Comparison of ENCODE assay signal across 12 cellular contexts in the genomic region with DNA sequence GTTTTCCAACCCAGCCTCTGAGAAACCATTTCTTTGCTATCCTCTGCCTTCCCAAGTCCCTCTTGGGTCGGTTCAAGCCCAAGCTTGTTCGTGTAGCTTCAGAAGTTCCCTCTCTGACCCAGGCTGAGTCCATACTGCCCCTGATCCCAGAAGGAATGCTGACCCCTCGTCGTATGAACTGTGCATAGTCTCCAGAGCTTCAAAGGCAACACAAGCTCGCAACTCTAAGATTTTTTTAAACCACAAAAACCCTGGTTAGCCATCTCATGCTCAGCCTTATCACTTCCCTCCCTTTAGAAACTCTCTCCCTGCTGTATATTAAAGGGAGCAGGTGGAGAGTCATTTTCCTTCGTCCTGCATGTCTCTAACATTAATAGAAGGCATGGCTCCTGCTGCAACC. TPM values are rescaled to one million over a fixed set of nuclear protein-coding genes. Genes with fewer than 3 reads are reported as not detected.
DNase-seq lines count a peak whose midpoint lies in the region; ATAC-seq and TF ChIP-seq lines count a peak whose summit lies in the region.
"Had no signal": no experiment of that assay in that cellular context is flagged by ENCODE, and none has a peak within 500 bp of the region (broad histone marks: within the 10 kb centered on the region; RNA-seq: fewer than 3 reads in every experiment).

No MANE protein-coding gene starts in this region.

- H3K9me3 Mint-ChIP-seq in activated CD8-positive, alpha-beta memory T cell treated with anti-CD3 and anti-CD28 coated beads, Interleukin-2, amount 10 ng/mL, durations not matched to agents 7 days and 5 days (ENCODE audit: low read depth): no peaks in the 10 kb centered on the region
- H3K9me3 Mint-ChIP-seq in activated naive CD8-positive, alpha-beta T cell treated with anti-CD3 and anti-CD28 coated beads, Interleukin-2, amount 50 U/mL, for 24 hours: no peaks in the 10 kb centered on the region
- H3K9me3 Mint-ChIP-seq: naive B cell had no signal

- H3K27me3 Mint-ChIP-seq in activated CD8-positive, alpha-beta memory T cell treated with anti-CD3 and anti-CD28 coated beads, Interleukin-2, amount 10 ng/mL, durations not matched to agents 7 days and 5 days: no peaks in the 10 kb centered on the region
- no peaks in the 10 kb centered on the region for H3K27me3 Mint-ChIP-seq in activated naive CD8-positive, alpha-beta T cell treated with anti-CD3 and anti-CD28 coated beads, Interleukin-2, amount 50 U/mL, for 24 hours
- H3K27me3 Mint-ChIP-seq: naive B cell had no signal

- peaks cover 70% of the 10 kb centered on the region for H3K36me3 Mint-ChIP-seq in activated CD8-positive, alpha-beta memory T cell treated with anti-CD3 and anti-CD28 coated beads, Interleukin-2, amount 10 ng/mL, durations not matched to agents 7 days and 5 days
- peaks cover 81% of the 10 kb centered on the region for H3K36me3 Mint-ChIP-seq in activated naive CD8-positive, alpha-beta T cell treated with anti-CD3 and anti-CD28 coated beads, Interleukin-2, amount 50 U/mL, for 24 hours (ENCODE audit: low read depth)

- H3K27ac ChIP-seq in muscle layer of duodenum (ENCODE audit: low read length): peak overlapping the region; percentile 35
- H3K27ac ChIP-seq in thymus (ENCODE audit: low read depth): peak overlapping the region; percentile 56
- H3K27ac ChIP-seq: SK-N-MC had no signal

- H3K36me3 ChIP-seq in muscle layer of duodenum (ENCODE audit: control insufficient read depth in 1 of 2, insufficient read depth in 2 of 2, low read length in 2 of 2): peaks cover 40 to 67% of the 10 kb centered on the region in 2 donors
- H3K36me3 ChIP-seq in thymus (ENCODE audit: control insufficient read depth, insufficient read depth): peaks cover 79% of the 10 kb centered on the region

- H3K27ac Mint-ChIP-seq in activated CD8-positive, alpha-beta memory T cell treated with anti-CD3 and anti-CD28 coated beads, Interleukin-2, amount 10 ng/mL, durations not matched to agents 7 days and 5 days: peak overlapping the region; percentile 91
- H3K27ac Mint-ChIP-seq in activated naive CD8-positive, alpha-beta T cell treated with anti-CD3 and anti-CD28 coated beads, Interleukin-2, amount 50 U/mL, for 24 hours: peak overlapping the region; percentile 96

- H3K27me3 ChIP-seq in muscle layer of duodenum (ENCODE audit: low read depth, low read length) (no peaks in the 10 kb centered on the region), thymus (ENCODE audit: control insufficient read depth, insufficient read depth) (no peaks in the 10 kb centered on the region)

- no peak for ATAC-seq in activated CD8-positive, alpha-beta memory T cell treated with anti-CD3 and anti-CD28 coated beads, Interleukin-2, amount 10 ng/mL, durations not matched to agents 7 days and 5 days
- no peak for ATAC-seq in activated naive CD8-positive, alpha-beta T cell treated with anti-CD3 and anti-CD28 coated beads, Interleukin-2, amount 50 U/mL, for 24 hours
- ATAC-seq: esophagus mucosa had no signal

- H3K4me3 ChIP-seq in muscle layer of duodenum (ENCODE audit: low read depth in 1 of 2, low read length in 2 of 2): no peak overlapping the region
- no peak overlapping the region for H3K4me3 ChIP-seq in thymus (ENCODE audit: low read length)
- H3K4me3 ChIP-seq: SK-N-MC had no signal

- H3K9me3 ChIP-seq in muscle layer of duodenum (ENCODE audit: control insufficient read depth in 1 of 2, low read length in 2 of 2) (no peaks in the 10 kb centered on the region), thymus (ENCODE audit: control insufficient read depth) (no peaks in the 10 kb centered on the region)

- CTCF ChIA-PET in activated CD8-positive, alpha-beta memory T cell treated with anti-CD3 and anti-CD28 coated beads, Interleukin-2, amount 10 ng/mL, durations not matched to agents 7 days and 5 days (lab: Charles Lee): interaction anchor here (1.2 to 17.5 kb wide), 9 partner anchors 10 to 109 kb away, joined by 3 to 381 read pairs (median 5); no protein-coding TSS in a partner anchor
- CTCF ChIA-PET in HEK293T (lab: Yijun Ruan, JAX): no interaction called here

- H3K4me1 Mint-ChIP-seq in activated CD8-positive, alpha-beta memory T cell treated with anti-CD3 and anti-CD28 coated beads, Interleukin-2, amount 10 ng/mL, durations not matched to agents 7 days and 5 days: peaks cover 84% of the 10 kb centered on the region
- peaks cover 87% of the 10 kb centered on the region for H3K4me1 Mint-ChIP-seq in activated naive CD8-positive, alpha-beta T cell treated with anti-CD3 and anti-CD28 coated beads, Interleukin-2, amount 50 U/mL, for 24 hours

- POLR2A ChIA-PET in HEK293T (lab: Yijun Ruan, JAX): no interaction called here

- peaks cover 0 to 21% of the 10 kb centered on the region in 2 donors for H3K4me1 ChIP-seq in muscle layer of duodenum (ENCODE audit: control insufficient read depth in 1 of 2, insufficient read depth in 2 of 2, low read length in 2 of 2)
- no peaks in the 10 kb centered on the region for H3K4me1 ChIP-seq in thymus (ENCODE audit: control insufficient read depth, insufficient read depth, low read length)

- WGBS in thymus: 91% methylated on average over 6 of the region's 6 CpGs

- H3K4me3 Mint-ChIP-seq in activated CD8-positive, alpha-beta memory T cell treated with anti-CD3 and anti-CD28 coated beads, Interleukin-2, amount 10 ng/mL, durations not matched to agents 7 days and 5 days: no peak overlapping the region
- peak overlapping the region; percentile 9 for H3K4me3 Mint-ChIP-seq in activated naive CD8-positive, alpha-beta T cell treated with anti-CD3 and anti-CD28 coated beads, Interleukin-2, amount 50 U/mL, for 24 hours
- H3K4me3 Mint-ChIP-seq: naive B cell had no signal

- no peak for DNase-seq in activated CD8-positive, alpha-beta memory T cell treated with anti-CD3 and anti-CD28 coated beads, Interleukin-2, amount 10 ng/mL, durations not matched to agents 7 days and 5 days
- DNase-seq in activated CD8-positive, alpha-beta memory T cell treated with anti-CD3 and anti-CD28 coated beads, Interleukin-2, amount 50 U/mL, for 4 hours: no peak
- no peak for DNase-seq in activated naive CD8-positive, alpha-beta T cell treated with anti-CD3 and anti-CD28 coated beads, Interleukin-2, amount 50 U/mL, for 24 hours
- no peak for DNase-seq in C1 segment of cervical spinal cord (lab: John Stamatoyannopoulos, UW)
- DNase-seq in HEK293T (ENCODE audit: extremely low spot score): no peak
- DNase-seq in SK-N-DZ (ENCODE audit: low spot score): no peak
- DNase-seq: naive B cell, NCI-H748 treated with DMSO at 0.1 percent for 48 hours had no signal

TF ChIP-seq in HEK293T, 16 proteins besides CTCF, POLR2A, EP300 and RAD21:
- TF ChIP-seq SUZ12 (IDR thresholded peaks at IDR 0.05): no peak
- TF ChIP-seq ZNF384 (IDR thresholded peaks at IDR 0.05): no peak
- no peak for TF ChIP-seq BHLHE40 (IDR thresholded peaks at IDR 0.05; ENCODE audit: borderline replicate concordance)
- TF ChIP-seq, protein P1, sequence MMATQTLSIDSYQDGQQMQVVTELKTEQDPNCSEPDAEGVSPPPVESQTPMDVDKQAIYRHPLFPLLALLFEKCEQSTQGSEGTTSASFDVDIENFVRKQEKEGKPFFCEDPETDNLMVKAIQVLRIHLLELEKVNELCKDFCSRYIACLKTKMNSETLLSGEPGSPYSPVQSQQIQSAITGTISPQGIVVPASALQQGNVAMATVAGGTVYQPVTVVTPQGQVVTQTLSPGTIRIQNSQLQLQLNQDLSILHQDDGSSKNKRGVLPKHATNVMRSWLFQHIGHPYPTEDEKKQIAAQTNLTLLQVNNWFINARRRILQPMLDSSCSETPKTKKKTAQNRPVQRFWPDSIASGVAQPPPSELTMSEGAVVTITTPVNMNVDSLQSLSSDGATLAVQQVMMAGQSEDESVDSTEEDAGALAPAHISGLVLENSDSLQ (IDR thresholded peaks at IDR 0.05): no peak
- no peak for TF ChIP-seq FOXK2 (IDR thresholded peaks at IDR 0.05)
- no peak for TF ChIP-seq LEF1 (IDR thresholded peaks at IDR 0.05; ENCODE audit: borderline replicate concordance)
- TF ChIP-seq SP1 (IDR thresholded peaks at IDR 0.05): no peak
- no peak for TF ChIP-seq HDGF (IDR thresholded peaks at IDR 0.05; ENCODE audit: borderline replicate concordance)
- TF ChIP-seq NFRKB (IDR thresholded peaks at IDR 0.05): no peak
- no peak for TF ChIP-seq CTBP1 (IDR thresholded peaks at IDR 0.05; ENCODE audit: borderline replicate concordance)
- no peak for TF ChIP-seq FOXM1 (IDR thresholded peaks at IDR 0.05; ENCODE audit: borderline replicate concordance)
- TF ChIP-seq TARDBP (IDR thresholded peaks at IDR 0.05): no peak
- no peak for TF ChIP-seq ARNT (IDR thresholded peaks at IDR 0.05)
- no peak for TF ChIP-seq ELF4 (IDR thresholded peaks at IDR 0.05)
- no peak for TF ChIP-seq FOXA1 (IDR thresholded peaks at IDR 0.05)
- TF ChIP-seq L3MBTL2 (conservative IDR thresholded peaks at IDR 0.05): no peak

RNA-seq across cellular contexts. Expression of a gene that starts 23.8 kb away (rescaled TPM):
- 10 to 100 TPM; 51.7 to 68.4 TPM for total RNA-seq in activated CD8-positive, alpha-beta memory T cell treated with anti-CD3 and anti-CD28 coated beads, Interleukin-2, amount 10 ng/mL, durations not matched to agents 7 days and 5 days
- 43.2 TPM for polyA plus RNA-seq in thymus
- polyA plus RNA-seq in SK-N-DZ (2014; cell fraction: cytosol; rRNA removed): 31.7 and 32.1 TPM in 2 replicates
- 79.9 and 80.6 TPM in 2 replicates for polyA plus RNA-seq in SK-N-DZ (2014; cell fraction: nucleus; rRNA removed)

RNA-seq across cellular contexts. Expression of a gene that starts 46.8 kb away (rescaled TPM):
- total RNA-seq in activated CD8-positive, alpha-beta memory T cell treated with anti-CD3 and anti-CD28 coated beads, Interleukin-2, amount 10 ng/mL, durations not matched to agents 7 days and 5 days: 10 to 100 TPM in 1 of 2 experiments, 1 to 10 TPM in 1; 9.5 to 12.7 TPM
- 4.9 TPM for polyA plus RNA-seq in thymus
- 6.8 and 6.9 TPM in 2 replicates for polyA plus RNA-seq in SK-N-DZ (2014; cell fraction: cytosol; rRNA removed)
- 3.7 and 4.9 TPM in 2 replicates for polyA plus RNA-seq in SK-N-DZ (2014; cell fraction: nucleus; rRNA removed)
